ENCODE assay signal across 13 cellular contexts in the genomic region with DNA sequence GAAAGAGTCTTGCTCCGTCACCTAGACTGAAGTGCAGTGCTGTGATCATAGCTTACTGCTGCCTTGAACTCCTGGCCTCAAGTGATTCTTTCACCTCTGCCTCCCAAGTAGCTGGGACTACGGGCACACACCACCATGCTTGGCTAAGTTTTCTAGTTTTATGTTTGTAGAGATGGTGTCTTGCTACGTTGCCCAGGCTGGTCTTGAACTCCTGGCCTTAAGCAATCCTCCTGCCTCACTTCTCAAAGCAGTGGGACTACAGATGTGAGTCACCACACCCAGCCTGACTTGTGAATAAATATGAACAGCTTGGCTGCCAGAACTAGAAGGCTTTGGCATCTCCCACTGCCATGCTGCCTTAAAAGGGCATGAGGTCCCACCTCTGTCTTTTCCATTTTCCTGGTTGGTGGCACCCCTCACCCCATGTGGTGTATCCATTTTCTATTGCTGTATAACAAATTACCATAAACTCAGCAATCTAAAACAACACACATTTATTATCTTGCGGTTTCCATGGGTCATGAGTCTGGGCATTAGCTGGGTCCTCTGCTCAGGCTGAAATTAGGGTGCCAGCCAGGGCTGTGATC. TPM values are rescaled to one million over a fixed set of nuclear protein-coding genes. Genes with fewer than 3 reads are reported as not detected.
DNase-seq lines count a peak whose midpoint lies in the region; ATAC-seq and TF ChIP-seq lines count a peak whose summit lies in the region.
"Had no signal": no experiment of that assay in that cellular context is flagged by ENCODE, and none has a peak within 500 bp of the region (broad histone marks: within the 10 kb centered on the region; RNA-seq: fewer than 3 reads in every experiment).

No MANE protein-coding gene starts in this region.

- peak; percentile 89 for DNase-seq in M059J (ENCODE audit: low read depth)
- DNase-seq in astrocyte of the hippocampus (ENCODE audit: low read depth, low spot score), result peak; percentile 8
- DNase-seq in fibroblast of pulmonary artery (ENCODE audit: low read depth), result peak; percentile 9
- no peak for DNase-seq in tibial artery
- DNase-seq in SW480 (ENCODE audit: low spot score), result no peak
- DNase-seq: BE2C; CD4-positive, alpha-beta memory T cell; DND-41; H9 had no signal

- H3K9me3 ChIP-seq in tibial artery, result no peaks in the 10 kb centered on the region
- H3K9me3 ChIP-seq: A549, BE2C had no signal

- H3K4me3 ChIP-seq in fibroblast of pulmonary artery (replicated peaks; ENCODE audit: low read depth, low read length) (no peak overlapping the region), tibial artery (no peak overlapping the region)
- H3K4me3 ChIP-seq: A549, GM23338 had no signal

- peaks cover 0 to 23% (median 8%) of the 10 kb centered on the region in 4 donors for H3K4me1 ChIP-seq in tibial artery
- H3K4me1 ChIP-seq: A549, BE2C had no signal

- TF ChIP-seq CTCF in fibroblast of pulmonary artery (IDR thresholded peaks at IDR 0.05; ENCODE audit: low read length, missing control alignments) (no peak), tibial artery (IDR thresholded peaks at IDR 0.05) (no peak)

- H3K36me3 ChIP-seq in tibial artery, result peaks cover 0 to 12% (median 8%) of the 10 kb centered on the region in 3 donors
- H3K36me3 ChIP-seq: BE2C had no signal

- intact Hi-C loops in tibial artery (cut with DNase I; ENCODE audit: low total_unique reads), result no loop called here

- no peak for ATAC-seq in GM21619 (IDR thresholded peaks at IDR 0.05; ENCODE audit: unreplicated experiment)
- ATAC-seq: A549 had no signal

- H3K27me3 ChIP-seq in tibial artery, result no peaks in the 10 kb centered on the region
- H3K27me3 ChIP-seq: BE2C had no signal

- H3K27ac ChIP-seq in tibial artery, result no peak overlapping the region
- H3K27ac ChIP-seq: A549, C4-2B had no signal

RNA-seq across cellular contexts. Expression of a gene that starts 44.3 kb away (rescaled TPM):
- 9.2 and 15.9 TPM in 2 replicates for total RNA-seq in M059J (2014; rRNA removed; shearing (Covaris generic))
- total RNA-seq: CD4-positive, alpha-beta memory T cell had no signal

Comparison
In these comparisons a context has a peak if more than half of its experiments do, and no peak if none do; other contexts are left out.
1. DNase-seq: peak in M059J (single experiment), astrocyte of the hippocampus (single experiment) and fibroblast of pulmonary artery (single experiment); none in tibial artery (0 of 2) and SW480 (single experiment).